13 cellular contexts compared by ENCODE assay signal in the genomic region with DNA sequence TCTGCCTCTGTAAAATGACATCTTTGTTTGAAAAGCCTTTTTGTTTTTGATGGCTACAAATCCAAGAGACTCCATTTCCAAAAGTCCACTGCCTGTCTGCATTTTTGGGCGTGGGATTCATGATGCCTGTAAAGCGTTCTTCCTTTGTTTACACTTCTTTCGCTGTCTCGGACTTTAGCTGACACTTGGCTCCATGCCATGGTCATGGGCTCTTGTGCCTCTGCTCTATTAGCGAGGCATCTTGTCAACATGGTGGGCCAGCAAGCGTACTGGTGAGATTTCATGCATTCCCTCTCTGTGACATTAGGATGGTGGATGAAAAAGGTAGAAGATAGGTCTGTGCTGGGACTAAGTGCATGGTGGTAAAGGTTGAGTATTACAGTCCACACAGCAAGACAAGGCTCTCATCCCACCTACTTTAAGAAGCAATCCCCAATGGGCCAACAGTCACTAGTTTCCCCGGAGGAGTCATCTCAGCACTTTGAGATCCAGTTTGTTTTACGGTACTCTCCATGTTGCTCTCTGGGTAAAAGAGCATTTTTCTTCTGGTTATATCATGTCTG.
DNase-seq lines count a peak whose midpoint lies in the region; ATAC-seq and TF ChIP-seq lines count a peak whose summit lies in the region.
"Had no signal": no experiment of that assay in that cellular context is flagged by ENCODE, and none has a peak within 500 bp of the region (broad histone marks: within the 10 kb centered on the region; RNA-seq: fewer than 3 reads in every experiment).

No MANE protein-coding gene starts in this region.

- H3K4me1 ChIP-seq in left ventricle myocardium inferior (peaks cover 21% of the 10 kb centered on the region), mucosa of descending colon (ENCODE audit: low read depth) (peaks cover 8% of the 10 kb centered on the region), aorta (ENCODE audit: control insufficient read depth in 1 of 2, insufficient read depth in 2 of 2, low read length in 2 of 2) (peaks cover 5 to 8% of the 10 kb centered on the region in 2 donors), PC-3 (ENCODE audit: insufficient read depth, low read length) (no peaks in the 10 kb centered on the region)

- POLR2A ChIA-PET in PC-3 (lab: Charles Lee; ENCODE audit: unreplicated experiment), result no interaction called here

- H3K9me2 ChIP-seq in PC-3 (replicated peaks; ENCODE audit: low read length), result no peaks in the 10 kb centered on the region

- TF ChIP-seq CTCF in left ventricle myocardium inferior (IDR thresholded peaks at IDR 0.05; ENCODE audit: borderline replicate concordance) (no peak), mucosa of descending colon (IDR thresholded peaks at IDR 0.05) (no peak), PC-3 (conservative IDR thresholded peaks at IDR 0.05; ENCODE audit: low read depth, low read length) (no peak)

- no peaks in the 10 kb centered on the region for H3F3A ChIP-seq in PC-3 (ENCODE audit: low read length, unreplicated experiment)

- no peak overlapping the region for H2AFZ ChIP-seq in PC-3 (ENCODE audit: low read length)

- no peak overlapping the region for H3K4me2 ChIP-seq in PC-3 (ENCODE audit: low read length)

- intact Hi-C loops in left ventricle myocardium inferior (cut with micrococcal nuclease) (no loop called here), left ventricle myocardium superior (cut with micrococcal nuclease) (no loop called here), mucosa of descending colon (cut with DNase I, micrococcal nuclease) (no loop called here), aorta (cut with DNase I) (loop anchor here in 1 of 2 donors (2.0 to 5.0 kb wide), 4 partner anchors 21 to 297 kb away; no protein-coding TSS in a partner anchor), PC-3 (cut with micrococcal nuclease) (no loop called here)

- 24 to 28% methylated on average over 8 of the region's 8 CpGs for WGBS in aorta, 2 donors

- H4K20me1 ChIP-seq in PC-3 (ENCODE audit: low read length), result no peaks in the 10 kb centered on the region

- H3K9me3 ChIP-seq in left ventricle myocardium inferior (replicated peaks) (no peaks in the 10 kb centered on the region), mucosa of descending colon (no peaks in the 10 kb centered on the region), aorta (ENCODE audit: control insufficient read depth, low read length) (no peaks in the 10 kb centered on the region), PC-3 (ENCODE audit: low read length) (no peaks in the 10 kb centered on the region)

- ATAC-seq in left ventricle myocardium superior (no peak), mucosa of descending colon (peak; percentile 41), aorta (ENCODE audit: low FRiP score) (peak; percentile 30), PC-3 (no peak)

- H3K4me3 ChIP-seq in left ventricle myocardium inferior, result no peak overlapping the region
- H3K4me3 ChIP-seq in mucosa of descending colon, result no peak overlapping the region
- no peak overlapping the region for H3K4me3 ChIP-seq in aorta (ENCODE audit: low read length in 2 of 2)
- no peak overlapping the region for H3K4me3 ChIP-seq in PC-3 (ENCODE audit: low read length)

- DNase-seq in left ventricle myocardium inferior, result no peak
- no peak for DNase-seq in left ventricle myocardium superior
- peak; percentile 80 for DNase-seq in NCI-H748 (lab: John Stamatoyannopoulos, UW; ENCODE audit: unreplicated experiment)
- peak in 1 of 3 donors; percentile 30 for DNase-seq in mucosa of descending colon
- no peak for DNase-seq in aorta
- DNase-seq in Kasumi-1 (lab: John Stamatoyannopoulos, UW), result no peak
- DNase-seq in PC-3, result no peak
- no peak for DNase-seq in NOMO-1 (lab: John Stamatoyannopoulos, UW; ENCODE audit: unreplicated experiment in 2 of 2)
- DNase-seq: activated gamma-delta T cell, Calu3, H7, immature natural killer cell, SIG-M5 had no signal

- CTCF ChIA-PET in PC-3 (lab: Charles Lee), result no interaction called here

- no TSS peak for BruUV-seq in PC-3 (replicated peaks; lab: Mats Ljungman, UMichigan)

- H3K27ac ChIP-seq in left ventricle myocardium inferior (replicated peaks) (peak overlapping the region; percentile 36), aorta (ENCODE audit: low read depth in 1 of 2, low read length in 2 of 2) (peak overlapping the region; percentile 44 to 94), PC-3 (ENCODE audit: low read length) (no peak overlapping the region)

- H3K36me3 ChIP-seq in left ventricle myocardium inferior (no peaks in the 10 kb centered on the region), mucosa of descending colon (ENCODE audit: low read depth) (no peaks in the 10 kb centered on the region), aorta (ENCODE audit: control insufficient read depth in 1 of 2, insufficient read depth in 2 of 2, low read length in 1 of 2) (no peaks in the 10 kb centered on the region), PC-3 (ENCODE audit: low read depth, low read length) (no peaks in the 10 kb centered on the region)

- no peaks in the 10 kb centered on the region for H3K27me3 ChIP-seq in left ventricle myocardium inferior (ENCODE audit: low read depth)
- no peaks in the 10 kb centered on the region for H3K27me3 ChIP-seq in aorta (ENCODE audit: control insufficient read depth in 1 of 2, insufficient read depth in 2 of 2, low read length in 1 of 2)
- no peaks in the 10 kb centered on the region for H3K27me3 ChIP-seq in PC-3 (ENCODE audit: low read length)

- no peaks in the 10 kb centered on the region for H3K79me2 ChIP-seq in PC-3 (ENCODE audit: low read length)

- no peak overlapping the region for H3K9ac ChIP-seq in PC-3 (ENCODE audit: low read length)

Comparison
In these comparisons a context has a peak if more than half of its experiments do, and no peak if none do; other contexts are left out.
1. ATAC-seq: peak in mucosa of descending colon (single experiment) and aorta (single experiment); none in left ventricle myocardium superior (single experiment) and PC-3 (single experiment).